In genomic region chr21:35658242-35658641, GRCh38 we compare ENCODE assay signal across 1 cellular context.
TF ChIP-seq lines count a peak whose summit lies in the region.

No MANE protein-coding gene starts in this region.

TF ChIP-seq in HepG2, 621 proteins besides CTCF, POLR2A, EP300 and RAD21 (continued from another document):
- no peak for TF ChIP-seq ARID4A (CRISPR knock-in tag; IDR thresholded peaks at IDR 0.05; ENCODE audit: borderline replicate concordance)
- TF ChIP-seq, protein P1, sequence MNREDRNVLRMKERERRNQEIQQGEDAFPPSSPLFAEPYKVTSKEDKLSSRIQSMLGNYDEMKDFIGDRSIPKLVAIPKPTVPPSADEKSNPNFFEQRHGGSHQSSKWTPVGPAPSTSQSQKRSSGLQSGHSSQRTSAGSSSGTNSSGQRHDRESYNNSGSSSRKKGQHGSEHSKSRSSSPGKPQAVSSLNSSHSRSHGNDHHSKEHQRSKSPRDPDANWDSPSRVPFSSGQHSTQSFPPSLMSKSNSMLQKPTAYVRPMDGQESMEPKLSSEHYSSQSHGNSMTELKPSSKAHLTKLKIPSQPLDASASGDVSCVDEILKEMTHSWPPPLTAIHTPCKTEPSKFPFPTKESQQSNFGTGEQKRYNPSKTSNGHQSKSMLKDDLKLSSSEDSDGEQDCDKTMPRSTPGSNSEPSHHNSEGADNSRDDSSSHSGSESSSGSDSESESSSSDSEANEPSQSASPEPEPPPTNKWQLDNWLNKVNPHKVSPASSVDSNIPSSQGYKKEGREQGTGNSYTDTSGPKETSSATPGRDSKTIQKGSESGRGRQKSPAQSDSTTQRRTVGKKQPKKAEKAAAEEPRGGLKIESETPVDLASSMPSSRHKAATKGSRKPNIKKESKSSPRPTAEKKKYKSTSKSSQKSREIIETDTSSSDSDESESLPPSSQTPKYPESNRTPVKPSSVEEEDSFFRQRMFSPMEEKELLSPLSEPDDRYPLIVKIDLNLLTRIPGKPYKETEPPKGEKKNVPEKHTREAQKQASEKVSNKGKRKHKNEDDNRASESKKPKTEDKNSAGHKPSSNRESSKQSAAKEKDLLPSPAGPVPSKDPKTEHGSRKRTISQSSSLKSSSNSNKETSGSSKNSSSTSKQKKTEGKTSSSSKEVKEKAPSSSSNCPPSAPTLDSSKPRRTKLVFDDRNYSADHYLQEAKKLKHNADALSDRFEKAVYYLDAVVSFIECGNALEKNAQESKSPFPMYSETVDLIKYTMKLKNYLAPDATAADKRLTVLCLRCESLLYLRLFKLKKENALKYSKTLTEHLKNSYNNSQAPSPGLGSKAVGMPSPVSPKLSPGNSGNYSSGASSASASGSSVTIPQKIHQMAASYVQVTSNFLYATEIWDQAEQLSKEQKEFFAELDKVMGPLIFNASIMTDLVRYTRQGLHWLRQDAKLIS (CRISPR knock-in tag; IDR thresholded peaks at IDR 0.05), result no peak
